In genomic region chr12:21264232-21264631, GRCh38 we compare ENCODE assay signal across 4 cellular contexts.
A peak's percentile ranks its signal among the peaks of the same experiment; 100 is the strongest.
TF ChIP-seq lines count a peak whose summit lies in the region.

No MANE protein-coding gene starts in this region.

TF ChIP-seq in HepG2, 621 proteins besides CTCF, POLR2A, EP300 and RAD21:
- TF ChIP-seq U2AF1 (optimal IDR thresholded peaks at IDR 0.05; ENCODE audit: low read depth, low read length) (no peak), MAFK (conservative IDR thresholded peaks at IDR 0.05 in 1 of 2, IDR thresholded peaks at IDR 0.05 in 1 of 2; ENCODE audit: low read length in 2 of 2) (peak; percentile 72 to 77), BRCA1 (CRISPR knock-in tag; IDR thresholded peaks at IDR 0.05) (no peak), ZMYM2 (CRISPR knock-in tag; IDR thresholded peaks at IDR 0.05) (no peak), ZNF224 (CRISPR knock-in tag; IDR thresholded peaks at IDR 0.05) (no peak), CENPBD1 (CRISPR knock-in tag; IDR thresholded peaks at IDR 0.05; ENCODE audit: borderline replicate concordance, low read depth) (no peak), MAFF (IDR thresholded peaks at IDR 0.05; ENCODE audit: low read depth, low read length) (peak; percentile 64)

TF ChIP-seq in A549, 52 proteins besides CTCF, POLR2A, EP300 and RAD21:
- TF ChIP-seq MAFK (IDR thresholded peaks at IDR 0.05; ENCODE audit: partially characterized antibody) (peak; percentile 81), EHMT2 (IDR thresholded peaks at IDR 0.05; ENCODE audit: low read depth) (no peak)

TF ChIP-seq in IMR-90, 13 proteins besides CTCF, POLR2A, EP300 and RAD21:
- TF ChIP-seq RCOR1 (IDR thresholded peaks at IDR 0.05; ENCODE audit: insufficient replicate concordance, low read length) (no peak), MAFK (IDR thresholded peaks at IDR 0.05; ENCODE audit: low read depth, low read length) (peak; percentile 59)
TF ChIP-seq in IMR-90: peak in this region for 1.

TF ChIP-seq in K562, 482 proteins besides CTCF, POLR2A, EP300 and RAD21:
- TF ChIP-seq IFI16 (CRISPR knock-in tag; IDR thresholded peaks at IDR 0.05), result no peak
- 0 out of 2 replicates have a peak, but pooled peaks have one; percentile 11 for TF ChIP-seq MAFG (tag; conservative IDR thresholded peaks at IDR 0.05)
- 0 out of 2 replicates have a peak, but pooled peaks have one; percentile 6 for TF ChIP-seq MAFF (IDR thresholded peaks at IDR 0.05; ENCODE audit: low read length)
- TF ChIP-seq ZFP1 (CRISPR knock-in tag; IDR thresholded peaks at IDR 0.05), result no peak
